12 cellular contexts compared by ENCODE assay signal in the genomic region with DNA sequence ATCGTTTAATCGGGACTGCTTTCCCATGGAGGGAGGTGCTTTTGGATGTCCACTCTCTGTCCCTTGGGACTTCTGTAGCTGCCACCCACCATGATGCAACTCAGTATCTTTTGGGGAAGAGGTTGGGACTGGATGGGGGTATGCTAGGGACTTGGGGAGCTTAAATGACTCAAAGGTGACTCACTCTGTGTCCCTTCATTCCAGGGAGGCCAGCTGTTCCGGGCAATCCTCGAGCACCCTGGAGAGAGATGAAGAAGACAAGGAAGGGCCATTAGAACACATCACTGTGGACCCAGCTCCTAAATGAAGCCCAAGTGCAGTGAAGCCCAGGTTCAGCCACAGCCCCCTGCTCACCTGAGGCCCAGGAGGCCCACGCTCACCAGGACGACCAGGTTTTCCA. TPM values are rescaled to one million over a fixed set of nuclear protein-coding genes. Genes with fewer than 3 reads are reported as not detected.
A peak's percentile ranks its signal among the peaks of the same experiment; 100 is the strongest.
DNase-seq lines count a peak whose midpoint lies in the region; ATAC-seq and TF ChIP-seq lines count a peak whose summit lies in the region.
"Had no signal": no experiment of that assay in that cellular context is flagged by ENCODE, and none has a peak within 500 bp of the region (broad histone marks: within the 10 kb centered on the region; RNA-seq: fewer than 3 reads in every experiment).

No MANE protein-coding gene starts in this region.

- peaks cover 71% of the 10 kb centered on the region for H3F3A ChIP-seq in GM23248 (ENCODE audit: insufficient read depth)

- no peaks in the 10 kb centered on the region for H4K20me1 ChIP-seq in GM23248 (ENCODE audit: insufficient read depth)

- H3K4me3 ChIP-seq in GM23248 (peak overlapping the region; percentile 99), astrocyte of the cerebellum (ENCODE audit: low read depth, low read length) (peak overlapping the region; percentile 100), lower lobe of right lung (no peak overlapping the region), stomach smooth muscle (ENCODE audit: low read length in 2 of 2) (no peak overlapping the region)

- peaks cover 60% of the 10 kb centered on the region for H3K4me1 ChIP-seq in GM23248 (ENCODE audit: insufficient read depth)
- peaks cover 41% of the 10 kb centered on the region for H3K4me1 ChIP-seq in lower lobe of right lung
- H3K4me1 ChIP-seq in stomach smooth muscle (ENCODE audit: control insufficient read depth, insufficient read depth, low read length): peaks cover 58% of the 10 kb centered on the region

- TF ChIP-seq CTCF in astrocyte of the cerebellum (IDR thresholded peaks at IDR 0.05; ENCODE audit: low read depth, low read length, missing control alignments): no peak
- TF ChIP-seq CTCF in lower lobe of right lung (IDR thresholded peaks at IDR 0.05): no peak

- intact Hi-C loops in lower lobe of right lung (cut with DNase I): no loop called here

- DNase-seq in GM23248 (peak; percentile 92), astrocyte of the cerebellum (ENCODE audit: low read depth) (no peak), lower lobe of right lung (no peak), T-helper 2 cell (no peak), GM19238 (ENCODE audit: insufficient read length, low spot score) (no peak)
- DNase-seq: activated B cell treated with CpG ODN at 0.5 μM for 24 hours, naive B cell, NCI-H146, SIG-M5 had no signal

- H3K9ac ChIP-seq in GM23248: peak overlapping the region; percentile 100
- peak overlapping the region in 1 of 2 donors; percentile 36 for H3K9ac ChIP-seq in stomach smooth muscle (ENCODE audit: low read length in 2 of 2)

- peaks cover 98% of the 10 kb centered on the region for H3K79me2 ChIP-seq in GM23248 (ENCODE audit: insufficient read depth)

- H3K9me2 ChIP-seq in GM23248 (ENCODE audit: insufficient read depth): no peaks in the 10 kb centered on the region

- WGBS in GM23248 (ENCODE audit: low coverage in 1 of 2, low lambda C conversion rate in 2 of 2, missing lambda C conversion rate in 2 of 2), 2 experiments: 0 to 2% methylated on average over 6 of the region's 6 CpGs

- H3K27ac ChIP-seq in GM23248 (peak overlapping the region; percentile 100), lower lobe of right lung (peak overlapping the region; percentile 15), stomach smooth muscle (ENCODE audit: low read length) (peak overlapping the region; percentile 98)

- H3K27me3 ChIP-seq in GM23248 (replicated peaks; ENCODE audit: insufficient read depth) (no peaks in the 10 kb centered on the region), lower lobe of right lung (ENCODE audit: low read depth) (peaks cover 20% of the 10 kb centered on the region), stomach smooth muscle (ENCODE audit: control insufficient read depth in 1 of 2, insufficient read depth in 2 of 2, low read length in 2 of 2) (no peaks in the 10 kb centered on the region)

- peak overlapping the region; percentile 94 for H3K4me2 ChIP-seq in GM23248 (ENCODE audit: unreplicated experiment)

- H3K9me3 ChIP-seq in GM23248 (ENCODE audit: low read depth) (no peaks in the 10 kb centered on the region), lower lobe of right lung (no peaks in the 10 kb centered on the region), stomach smooth muscle (ENCODE audit: control insufficient read depth in 2 of 2, low read length in 2 of 2) (no peaks in the 10 kb centered on the region)

- no peak overlapping the region for H2AFZ ChIP-seq in GM23248

- H3K36me3 ChIP-seq in GM23248 (ENCODE audit: low read depth) (peaks cover 76% of the 10 kb centered on the region), lower lobe of right lung (peaks cover 65% of the 10 kb centered on the region), stomach smooth muscle (ENCODE audit: control insufficient read depth in 2 of 2, insufficient read depth in 2 of 2, low read length in 2 of 2) (peaks cover 62 to 71% of the 10 kb centered on the region in 2 donors)

- no peak for ATAC-seq in lower lobe of right lung
- no peak for ATAC-seq in GM18511 (IDR thresholded peaks at IDR 0.05; ENCODE audit: unreplicated experiment)
- ATAC-seq in HG03196 (IDR thresholded peaks at IDR 0.05; ENCODE audit: unreplicated experiment): no peak

- in situ Hi-C loops in GM23248 (cut with MboI): no loop called here
- in situ Hi-C loops in astrocyte of the cerebellum (cut with HindIII; ENCODE audit: low sequenced_read_pairs): no loop called here

RNA-seq across cellular contexts. Expression of a gene that starts 4.6 kb away (rescaled TPM):
- total RNA-seq in GM23248 (2014; rRNA removed; shearing (Covaris generic)): 6,472 and 7,860 TPM in 2 replicates
- 15,283 and 15,653 TPM in 2 replicates for polyA plus RNA-seq in GM23248 (2016; fragmentation: Nextera tagmentation; extraction: Ambion mirVana)
- 142 TPM for total RNA-seq in lower lobe of right lung

RNA-seq across cellular contexts. Expression of a gene that starts 31.0 kb away (rescaled TPM):
- 1.6 TPM in 1 of 2 replicates, not detected in the other for total RNA-seq in GM23248 (2014; rRNA removed; shearing (Covaris generic))
- polyA plus RNA-seq in GM23248 (2016; fragmentation: Nextera tagmentation; extraction: Ambion mirVana): 1.4 and 1.8 TPM in 2 replicates
- total RNA-seq in lower lobe of right lung: 9.1 TPM

RNA-seq across cellular contexts. Expression of a gene that starts 46.3 kb away (rescaled TPM):
- total RNA-seq in GM23248 (2014; rRNA removed; shearing (Covaris generic)): 62.0 and 69.4 TPM in 2 replicates
- polyA plus RNA-seq in GM23248 (2016; fragmentation: Nextera tagmentation; extraction: Ambion mirVana): 2.3 and 3.2 TPM in 2 replicates
- total RNA-seq in lower lobe of right lung: 92.6 TPM

Comparison
In these comparisons a context has a peak if more than half of its experiments do, and no peak if none do; other contexts are left out.
1. H3K27ac ChIP-seq: peak in every context shown above with its lines; median percentile 100 in GM23248; 98 in stomach smooth muscle; 15 in lower lobe of right lung.
2. H3K4me3 ChIP-seq: peak in GM23248 (single experiment) and astrocyte of the cerebellum (single experiment); none in lower lobe of right lung (single experiment) and stomach smooth muscle (0 of 2).
3. RNA of a gene that starts 4.6 kb away (total RNA-seq): 6,472 to 7,860 TPM in GM23248; 142 TPM in lower lobe of right lung (single experiment); every median in the first group is over 10 times any median in the second.